ENCODE assay signal across 2 cellular contexts in genomic region chr7:143424476-143424875, GRCh38. TPM values are rescaled to one million over a fixed set of nuclear protein-coding genes. Genes with fewer than 3 reads are reported as not detected.
"Had no signal": no experiment of that assay in that cellular context is flagged by ENCODE, and none has a peak within 500 bp of the region (broad histone marks: within the 10 kb centered on the region; RNA-seq: fewer than 3 reads in every experiment).

No MANE protein-coding gene starts in this region.

RNA-seq across cellular contexts. Expression of gene EPHA1, which starts 15.8 kb away (rescaled TPM):
- total RNA-seq: G401 had no signal

RNA-seq across cellular contexts. Expression of gene TAS2R60, which starts 18.8 kb away (rescaled TPM):
- total RNA-seq: G401, GM12878 had no signal
- polyA plus RNA-seq: GM12878 had no signal

RNA-seq across cellular contexts. Expression of gene TAS2R41, which starts 53.2 kb away (rescaled TPM):
- total RNA-seq: G401, GM12878 had no signal
- polyA plus RNA-seq: GM12878 had no signal
